ENCODE assay signal across 14 cellular contexts in the genomic region with DNA sequence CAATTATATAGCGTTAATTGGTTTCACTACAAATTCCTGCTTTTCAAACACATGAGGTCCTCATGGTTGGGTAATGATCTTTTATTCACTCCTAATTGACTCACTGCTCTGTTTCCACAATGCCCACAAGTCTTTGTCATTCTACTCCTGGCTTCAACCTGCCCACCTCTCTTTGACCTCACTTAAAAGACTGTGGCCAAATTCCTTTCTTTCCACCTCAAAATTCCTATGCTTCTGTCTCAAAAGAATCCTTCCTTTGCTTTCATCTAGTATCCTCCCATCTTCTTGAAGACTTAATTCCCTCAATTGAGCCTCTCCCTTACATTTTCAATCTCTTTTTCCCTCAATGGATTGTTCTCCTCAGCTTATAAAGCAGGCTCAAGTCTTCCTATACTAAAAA. TPM values are rescaled to one million over a fixed set of nuclear protein-coding genes. Genes with fewer than 3 reads are reported as not detected.
DNase-seq lines count a peak whose midpoint lies in the region; ATAC-seq, FAIRE-seq and TF ChIP-seq lines count a peak whose summit lies in the region.
"Had no signal": no experiment of that assay in that cellular context is flagged by ENCODE, and none has a peak within 500 bp of the region (broad histone marks: within the 10 kb centered on the region; RNA-seq: fewer than 3 reads in every experiment).

No MANE protein-coding gene starts in this region.

- H3K27me3 ChIP-seq in GM23338 (ENCODE audit: insufficient read depth) (peaks cover 30% of the 10 kb centered on the region), bronchial epithelial cell (ENCODE audit: control insufficient read depth, insufficient read depth, low read length) (peaks cover 4% of the 10 kb centered on the region), neural progenitor cell (peaks cover 28% of the 10 kb centered on the region)

- no peak overlapping the region for H3K4me3 ChIP-seq in GM23338
- H3K4me3 ChIP-seq in bronchial epithelial cell (ENCODE audit: low read depth, low read length), result no peak overlapping the region
- H3K4me3 ChIP-seq in neural progenitor cell, result peak overlapping the region; percentile 27
- H3K4me3 ChIP-seq: K562 had no signal

- DNase-seq in GM23338 (ENCODE audit: low spot score), result peak; percentile 63
- DNase-seq in NCI-H69 (lab: John Stamatoyannopoulos, UW), result peak; percentile 39
- DNase-seq in bronchial epithelial cell (ENCODE audit: low read depth), result peak; percentile 45
- DNase-seq in neural progenitor cell (ENCODE audit: low spot score), result peak; percentile 57
- DNase-seq in NCI-H2171 (lab: John Stamatoyannopoulos, UW), result no peak
- DNase-seq in HTR-8/SVneo (ENCODE audit: insufficient read length, low spot score), result no peak
- DNase-seq: HCEC 1CT, NCI-H1105, NCI-H187 treated with DMSO at 0.1 percent for 48 hours, NCI-H510A, T-cell had no signal

- ATAC-seq in GM23338 (peak; percentile 22), HG02973 (IDR thresholded peaks at IDR 0.05; ENCODE audit: unreplicated experiment) (no peak)
- ATAC-seq: K562, T-cell had no signal

- no peak overlapping the region for H3K27ac Mint-ChIP-seq in GM23338
- no peak overlapping the region for H3K27ac Mint-ChIP-seq in neural progenitor cell
- H3K27ac Mint-ChIP-seq: T-cell had no signal

- no peaks in the 10 kb centered on the region for H4K20me1 ChIP-seq in GM23338 (replicated peaks; ENCODE audit: insufficient read depth)
- H4K20me1 ChIP-seq in neural progenitor cell (ENCODE audit: low read depth), result no peaks in the 10 kb centered on the region

- H3K79me2 ChIP-seq in GM23338 (replicated peaks; ENCODE audit: insufficient read depth) (no peaks in the 10 kb centered on the region), neural progenitor cell (ENCODE audit: low read depth) (no peaks in the 10 kb centered on the region)

- H3K27me3 Mint-ChIP-seq in GM23338 (ENCODE audit: insufficient read depth, low read depth, poor library complexity), result peaks cover 12% of the 10 kb centered on the region
- H3K27me3 Mint-ChIP-seq in neural progenitor cell (ENCODE audit: insufficient read depth, low read depth), result peaks cover 12% of the 10 kb centered on the region

- no peak overlapping the region for H3K4me3 Mint-ChIP-seq in GM23338
- no peak overlapping the region for H3K4me3 Mint-ChIP-seq in neural progenitor cell
- H3K4me3 Mint-ChIP-seq: T-cell had no signal

- H3K9me3 Mint-ChIP-seq in GM23338 (no peaks in the 10 kb centered on the region), neural progenitor cell (no peaks in the 10 kb centered on the region)
- H3K9me3 Mint-ChIP-seq: T-cell had no signal

- H3K4me1 ChIP-seq in GM23338 (ENCODE audit: insufficient read depth) (peaks cover 10% of the 10 kb centered on the region; the same call in 1 of the 2 replicates), neural progenitor cell (peaks cover 32% of the 10 kb centered on the region)

- no peaks in the 10 kb centered on the region for H3F3A ChIP-seq in GM23338 (replicated peaks; ENCODE audit: low read depth)
- H3F3A ChIP-seq in neural progenitor cell (ENCODE audit: low read depth), result peaks cover 34% of the 10 kb centered on the region

- no peak for TF ChIP-seq CTCF in GM23338 (conservative IDR thresholded peaks at IDR 0.05; ENCODE audit: low read depth in 2 of 2)
- TF ChIP-seq CTCF in bronchial epithelial cell (IDR thresholded peaks at IDR 0.05; ENCODE audit: insufficient read depth, low read length, severe bottlenecking), result no peak
- no peak for TF ChIP-seq CTCF in neural progenitor cell (IDR thresholded peaks at IDR 0.05)

- H3K36me3 Mint-ChIP-seq in GM23338 (ENCODE audit: low read depth) (no peaks in the 10 kb centered on the region), neural progenitor cell (no peaks in the 10 kb centered on the region)
- H3K36me3 Mint-ChIP-seq: T-cell had no signal

- H3K36me3 ChIP-seq in GM23338 (ENCODE audit: insufficient read depth), result no peaks in the 10 kb centered on the region
- no peaks in the 10 kb centered on the region for H3K36me3 ChIP-seq in bronchial epithelial cell (ENCODE audit: control insufficient read depth, insufficient read depth, low read length)
- H3K36me3 ChIP-seq in neural progenitor cell, result no peaks in the 10 kb centered on the region

- H3K4me2 ChIP-seq in GM23338 (0 out of 2 replicates have a peak overlapping the region, but pooled peaks have one; percentile 6), neural progenitor cell (peak overlapping the region; percentile 72)

- no peak for FAIRE-seq in bronchial epithelial cell (lab: Jason Lieb, UNC)
- FAIRE-seq in HTR-8/SVneo (lab: Jason Lieb, UNC), result no peak
- FAIRE-seq: K562 had no signal

- H3K27ac ChIP-seq in GM23338 (ENCODE audit: low read depth), result no peak overlapping the region
- H3K27ac ChIP-seq in neural progenitor cell, result peak overlapping the region; percentile 9
- H3K27ac ChIP-seq: RWPE1 had no signal

- H3K9me2 ChIP-seq in GM23338 (ENCODE audit: insufficient read depth), result no peaks in the 10 kb centered on the region

- no peak overlapping the region for H2AFZ ChIP-seq in GM23338
- H2AFZ ChIP-seq in neural progenitor cell (replicated peaks), result no peak overlapping the region

- H3K9me3 ChIP-seq in neural progenitor cell (ENCODE audit: low read depth), result no peaks in the 10 kb centered on the region

- peaks cover 7% of the 10 kb centered on the region; the same call in 2 of the 3 replicates for H3K4me1 Mint-ChIP-seq in GM23338
- peaks cover 10% of the 10 kb centered on the region for H3K4me1 Mint-ChIP-seq in neural progenitor cell

- H3K9ac ChIP-seq in neural progenitor cell, result no peak overlapping the region

TF ChIP-seq in GM23338, 12 proteins besides CTCF, POLR2A, EP300 and RAD21:
- TF ChIP-seq STAT1 (IDR thresholded peaks at IDR 0.05; ENCODE audit: unreplicated experiment) (no peak), ZNF462 (CRISPR knock-in tag; IDR thresholded peaks at IDR 0.05) (peak; percentile 72; the same call in 1 of the 2 replicates), JUNB (IDR thresholded peaks at IDR 0.05; ENCODE audit: unreplicated experiment) (no peak), EZH2 (IDR thresholded peaks at IDR 0.05; ENCODE audit: low read depth, unreplicated experiment) (no peak), POLR2AphosphoS5 (IDR thresholded peaks at IDR 0.05; ENCODE audit: low read depth) (no peak), NANOG (IDR thresholded peaks at IDR 0.05; ENCODE audit: borderline replicate concordance) (no peak)

RNA-seq across cellular contexts. Expression of gene APBA1, which starts 4.9 kb away (rescaled TPM):
- total RNA-seq in GM23338 (2014; rRNA removed; shearing (Covaris generic)), result 0.58 and 1.0 TPM in 2 replicates
- polyA plus RNA-seq in GM23338 (2016; fragmentation: Nextera tagmentation; extraction: Ambion mirVana), result 0.26 TPM in 2 replicates
- total RNA-seq in bronchial epithelial cell (under 0.01 and 0.38 TPM in 2 replicates), neural progenitor cell (ENCODE audit: low replicate concordance) (2.1 and 3.4 TPM in 2 replicates)

Comparison
In these comparisons a context has a peak if more than half of its experiments do, and no peak if none do; other contexts are left out.
1. DNase-seq: peak in GM23338 (single experiment), NCI-H69 (single experiment), bronchial epithelial cell (single experiment) and neural progenitor cell (single experiment); none in NCI-H2171 (single experiment) and HTR-8/SVneo (single experiment).